9 cellular contexts compared by ENCODE assay signal in the genomic region with DNA sequence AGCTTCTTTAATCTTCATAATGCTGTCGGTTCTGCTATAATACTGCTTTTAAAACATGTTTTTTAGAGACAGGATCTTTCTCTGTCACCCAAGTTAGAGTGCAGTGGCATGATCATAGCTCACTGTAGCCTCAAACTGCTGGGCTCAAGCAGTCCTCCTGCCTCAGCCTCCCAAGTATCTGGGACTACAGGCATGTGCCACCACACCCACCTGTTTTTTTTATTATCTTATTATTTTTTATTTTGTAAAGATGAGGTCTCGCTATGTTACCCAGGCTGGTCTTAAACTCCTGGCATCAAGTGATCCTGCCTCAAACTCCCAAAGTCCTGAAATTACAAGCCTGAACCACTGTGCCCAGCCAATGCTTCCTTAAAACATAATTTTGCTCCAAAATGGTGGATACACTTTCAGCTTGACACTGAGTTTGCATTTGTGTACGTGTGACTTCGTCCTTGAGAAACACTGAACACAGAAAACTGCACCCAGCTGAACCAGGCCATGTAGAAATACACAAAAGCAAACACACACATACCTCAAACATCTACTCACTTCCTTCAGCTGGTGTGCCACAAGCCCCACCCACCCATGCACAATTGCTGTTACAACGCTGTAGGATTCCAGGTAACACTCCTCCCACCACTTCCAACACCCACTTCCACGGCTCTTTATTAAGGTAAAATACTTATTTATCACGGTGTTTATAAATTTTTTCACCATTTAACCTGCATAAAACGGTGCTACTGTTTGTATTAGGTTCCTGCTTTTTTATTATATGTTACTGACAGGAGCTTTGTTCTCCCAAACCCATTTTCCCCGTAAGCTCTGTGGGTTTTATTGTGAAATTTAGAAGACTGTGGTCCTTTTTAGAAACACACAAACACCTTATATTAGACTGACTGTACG.
DNase-seq lines count a peak whose midpoint lies in the region; ATAC-seq lines count a peak whose summit lies in the region.
"Had no signal": no experiment of that assay in that cellular context is flagged by ENCODE, and none has a peak within 500 bp of the region (broad histone marks: within the 10 kb centered on the region; RNA-seq: fewer than 3 reads in every experiment).

No MANE protein-coding gene starts in this region.

- H3K9me3 Mint-ChIP-seq in naive thymus-derived CD8-positive, alpha-beta T cell, result no peaks in the 10 kb centered on the region
- H3K9me3 Mint-ChIP-seq: brain had no signal

- peak; percentile 6 for DNase-seq in H7
- peak; percentile 2 for DNase-seq in RPMI7951 (ENCODE audit: low read depth)
- peak; percentile 62 to 67 for DNase-seq in dermis microvascular lymphatic vessel endothelial cell (ENCODE audit: low read depth in 2 of 2)
- no peak for DNase-seq in RPMI8226
- DNase-seq in naive thymus-derived CD8-positive, alpha-beta T cell, result no peak

- H3K4me3 ChIP-seq in H7 (ENCODE audit: insufficient read depth, low read depth, low read length), result no peak overlapping the region
- no peak overlapping the region for H3K4me3 ChIP-seq in skeletal muscle tissue (ENCODE audit: low read length in 3 of 3)

- no peak overlapping the region for H3K9ac ChIP-seq in skeletal muscle tissue (ENCODE audit: low read depth in 1 of 3, low read length in 3 of 3)

- no peaks in the 10 kb centered on the region for H3K9me3 ChIP-seq in skeletal muscle tissue (ENCODE audit: control insufficient read depth in 3 of 3, low read length in 3 of 3)

- peak overlapping the region; percentile 9 for H3K27ac ChIP-seq in skeletal muscle tissue (ENCODE audit: low read depth, low read length)

- POLR2A ChIA-PET in naive thymus-derived CD8-positive, alpha-beta T cell (lab: Charles Lee), result no interaction called here

- H3K27ac Mint-ChIP-seq in naive thymus-derived CD8-positive, alpha-beta T cell, result peak overlapping the region in 2 of 10 donors; percentile 8 to 27
- H3K27ac Mint-ChIP-seq: brain had no signal

- ATAC-seq in naive thymus-derived CD8-positive, alpha-beta T cell, result no peak
- no peak for ATAC-seq in GM21723 (IDR thresholded peaks at IDR 0.05; ENCODE audit: unreplicated experiment)
- ATAC-seq in GM19463 (IDR thresholded peaks at IDR 0.05; ENCODE audit: unreplicated experiment), result no peak

- H3K27me3 ChIP-seq in H7 (ENCODE audit: control insufficient read depth, insufficient read depth, low read length), result no peaks in the 10 kb centered on the region
- no peaks in the 10 kb centered on the region for H3K27me3 ChIP-seq in skeletal muscle tissue (ENCODE audit: control insufficient read depth in 3 of 3, insufficient read depth in 3 of 3, low read length in 3 of 3)

- peaks cover 2 to 10% (median 10%) of the 10 kb centered on the region in 3 donors for H3K4me1 ChIP-seq in skeletal muscle tissue (ENCODE audit: control insufficient read depth in 3 of 3, insufficient read depth in 3 of 3, low read length in 3 of 3)

- H3K36me3 ChIP-seq in H7 (replicated peaks; ENCODE audit: control insufficient read depth, insufficient read depth, low read length) (no peaks in the 10 kb centered on the region), skeletal muscle tissue (ENCODE audit: control insufficient read depth in 3 of 3, insufficient read depth in 3 of 3, low read length in 3 of 3) (no peaks in the 10 kb centered on the region)

- peaks cover 7 to 17% (median 12%) of the 10 kb centered on the region in 4 donors for H3K4me1 Mint-ChIP-seq in naive thymus-derived CD8-positive, alpha-beta T cell

- H3K4me3 Mint-ChIP-seq in naive thymus-derived CD8-positive, alpha-beta T cell, result peak overlapping the region in 2 of 10 donors; percentile 33 to 48
- H3K4me3 Mint-ChIP-seq: brain had no signal

- H3K27me3 Mint-ChIP-seq in naive thymus-derived CD8-positive, alpha-beta T cell, result no peaks in the 10 kb centered on the region

- H3K36me3 Mint-ChIP-seq in naive thymus-derived CD8-positive, alpha-beta T cell, result no peaks in the 10 kb centered on the region
- H3K36me3 Mint-ChIP-seq: brain had no signal

Comparison
In these comparisons a context has a peak if more than half of its experiments do, and no peak if none do; other contexts are left out.
1. DNase-seq: peak in H7 (single experiment), RPMI7951 (single experiment) and dermis microvascular lymphatic vessel endothelial cell (2 of 2); none in RPMI8226 (single experiment) and naive thymus-derived CD8-positive, alpha-beta T cell (0 of 10).